In genomic region chr21:16159213-16159970, GRCh38 we compare ENCODE assay signal across 25 cellular contexts.
DNase-seq lines count a peak whose midpoint lies in the region; ATAC-seq, FAIRE-seq and TF ChIP-seq lines count a peak whose summit lies in the region.
"Had no signal": no experiment of that assay in that cellular context is flagged by ENCODE, and none has a peak within 500 bp of the region (broad histone marks: within the 10 kb centered on the region; RNA-seq: fewer than 3 reads in every experiment).

No MANE protein-coding gene starts in this region.

- H3K9me3 Mint-ChIP-seq in chondrocyte (ENCODE audit: low read depth), result no peaks in the 10 kb centered on the region
- H3K9me3 Mint-ChIP-seq in activated naive CD4-positive, alpha-beta T cell treated with anti-CD3 and anti-CD28 coated beads, Interleukin-2, amount 50 U/mL, for 72 hours, result no peaks in the 10 kb centered on the region
- H3K9me3 Mint-ChIP-seq: activated T-cell treated with anti-CD3 and anti-CD28 coated beads, Interleukin-2, amount 50 U/mL, for 24 hours; nephron progenitor cell had no signal

- H3K9ac ChIP-seq in IMR-90 (ENCODE audit: low read depth, low read length) (no peak overlapping the region), neuronal stem cell (ENCODE audit: low read depth, low read length, poor library complexity) (no peak overlapping the region), SK-N-SH (no peak overlapping the region)

- 29% methylated on average over 5 of the region's 5 CpGs for WGBS in A549 (ENCODE audit: missing lambda C conversion rate)
- no CpG with 5 or more reads among the region's 5 CpGs for WGBS in IMR-90 (ENCODE audit: extremely low coverage in 2 of 2, insufficient read length in 1 of 2), 2 experiments
- WGBS in neuronal stem cell (ENCODE audit: extremely low coverage in 2 of 2, insufficient read length in 2 of 2, insufficient replicate concordance in 1 of 2), 2 donors, result no CpG with 5 or more reads among the region's 5 CpGs
- 50% methylated on average over 5 of the region's 5 CpGs for WGBS in SK-N-SH (ENCODE audit: low lambda C conversion rate)

- no peaks in the 10 kb centered on the region for H3K9me3 ChIP-seq in A549
- no peaks in the 10 kb centered on the region for H3K9me3 ChIP-seq in IMR-90 (ENCODE audit: control insufficient read depth, insufficient read depth, low read length)
- no peaks in the 10 kb centered on the region for H3K9me3 ChIP-seq in neuronal stem cell (replicated peaks in 1 of 2; ENCODE audit: control insufficient read depth in 2 of 2, insufficient read depth in 1 of 2, low read depth in 1 of 2, low read length in 2 of 2)
- no peaks in the 10 kb centered on the region for H3K9me3 ChIP-seq in SK-N-SH
- H3K9me3 ChIP-seq: HAP-1, lower lobe of right lung, SJSA1, stomach had no signal

- H3K36me3 ChIP-seq in IMR-90 (ENCODE audit: control insufficient read depth, insufficient read depth, low read length) (no peaks in the 10 kb centered on the region), neuronal stem cell (replicated peaks in 1 of 2; ENCODE audit: control insufficient read depth in 2 of 2, insufficient read depth in 2 of 2, low read length in 2 of 2) (no peaks in the 10 kb centered on the region), SK-N-SH (replicated peaks in 1 of 2; ENCODE audit: control insufficient read depth in 1 of 2, insufficient read depth in 2 of 2, low read length in 1 of 2) (no peaks in the 10 kb centered on the region)
- H3K36me3 ChIP-seq: HAP-1, lower lobe of right lung, SJSA1, stomach had no signal

- intact Hi-C loops in IMR-90 (cut with micrococcal nuclease), result no loop called here

- TF ChIP-seq POLR2A in A549 (IDR thresholded peaks at IDR 0.05; ENCODE audit: low read length) (no peak), IMR-90 (IDR thresholded peaks at IDR 0.05; ENCODE audit: low read depth, low read length) (no peak)

- H3K4me3 ChIP-seq in A549, result no peak overlapping the region; the same call in 2 of the 3 replicates
- no peak overlapping the region for H3K4me3 ChIP-seq in IMR-90 (ENCODE audit: insufficient read depth, low read depth, low read length)
- H3K4me3 ChIP-seq in neuronal stem cell (ENCODE audit: low read length in 2 of 2), result no peak overlapping the region
- H3K4me3 ChIP-seq in SK-N-SH (ENCODE audit: low read depth in 2 of 2, low read length in 1 of 2), result no peak overlapping the region
- H3K4me3 ChIP-seq: dorsolateral prefrontal cortex, HAP-1, lower lobe of right lung, SJSA1, stomach had no signal

- no TSS peak for BruUV-seq in IMR-90 (replicated peaks; lab: Mats Ljungman, UMichigan)

- peaks cover 15% of the 10 kb centered on the region; the same call in 2 of the 3 replicates for H3K4me1 ChIP-seq in A549
- peaks cover 3% of the 10 kb centered on the region; the same call in 1 of the 2 replicates for H3K4me1 ChIP-seq in IMR-90 (ENCODE audit: control insufficient read depth, insufficient read depth, low read length)
- peaks cover 0 to 1% of the 10 kb centered on the region in 2 donors for H3K4me1 ChIP-seq in neuronal stem cell (ENCODE audit: control insufficient read depth in 2 of 2, insufficient read depth in 1 of 2, low read depth in 1 of 2, low read length in 2 of 2)
- H3K4me1 ChIP-seq in SK-N-SH (ENCODE audit: control insufficient read depth in 1 of 2, insufficient read depth in 2 of 2, low read depth in 1 of 2, low read length in 1 of 2), result no peaks in the 10 kb centered on the region
- H3K4me1 ChIP-seq: lower lobe of right lung, SJSA1, stomach had no signal

- no peaks in the 10 kb centered on the region for H3K36me3 Mint-ChIP-seq in chondrocyte (ENCODE audit: low read depth)
- no peaks in the 10 kb centered on the region for H3K36me3 Mint-ChIP-seq in activated naive CD4-positive, alpha-beta T cell treated with anti-CD3 and anti-CD28 coated beads, Interleukin-2, amount 50 U/mL, for 72 hours

- 0 out of 2 replicates have a peak overlapping the region, but pooled peaks have one; percentile 42 for H2BK20ac ChIP-seq in IMR-90 (ENCODE audit: low read depth, low read length)

- no peak overlapping the region for H4K91ac ChIP-seq in IMR-90 (ENCODE audit: insufficient read depth, low read depth, low read length)
- no peak overlapping the region for H4K91ac ChIP-seq in neuronal stem cell (ENCODE audit: low read depth, low read length, poor library complexity)

- H2BK15ac ChIP-seq in IMR-90 (ENCODE audit: low read depth, low read length), result no peak overlapping the region
- H2BK15ac ChIP-seq in neuronal stem cell (ENCODE audit: low read length), result no peak overlapping the region

- H4K8ac ChIP-seq in IMR-90 (ENCODE audit: low read depth in 2 of 2, low read length in 2 of 2), result no peak overlapping the region
- no peak overlapping the region for H4K8ac ChIP-seq in neuronal stem cell (ENCODE audit: low read depth, low read length)

- H3K18ac ChIP-seq in IMR-90 (ENCODE audit: low read depth, low read length), result peak overlapping the region; percentile 93; the same call in 1 of the 2 replicates
- no peak overlapping the region for H3K18ac ChIP-seq in neuronal stem cell (ENCODE audit: low read length)

- H2BK12ac ChIP-seq in neuronal stem cell (ENCODE audit: low read length), result no peak overlapping the region

- H3K4ac ChIP-seq in IMR-90 (ENCODE audit: low read depth, low read length) (no peak overlapping the region), neuronal stem cell (ENCODE audit: low read length) (no peak overlapping the region)

- H4K20me1 ChIP-seq in IMR-90 (ENCODE audit: insufficient read depth, low read length), result no peaks in the 10 kb centered on the region
- no peaks in the 10 kb centered on the region for H4K20me1 ChIP-seq in SK-N-SH (ENCODE audit: insufficient read depth)

- H3K27ac Mint-ChIP-seq in chondrocyte (ENCODE audit: unreplicated experiment), result peak overlapping the region; percentile 3
- H3K27ac Mint-ChIP-seq in activated naive CD4-positive, alpha-beta T cell treated with anti-CD3 and anti-CD28 coated beads, Interleukin-2, amount 50 U/mL, for 72 hours, result no peak overlapping the region
- H3K27ac Mint-ChIP-seq: activated T-cell treated with anti-CD3 and anti-CD28 coated beads, Interleukin-2, amount 50 U/mL, for 24 hours; nephron progenitor cell had no signal

- no peaks in the 10 kb centered on the region for H3F3A ChIP-seq in SK-N-SH (replicated peaks; ENCODE audit: insufficient read depth)

- TF ChIP-seq RAD21 in A549 (conservative IDR thresholded peaks at IDR 0.05 in 1 of 2, IDR thresholded peaks at IDR 0.05 in 1 of 2) (no peak), IMR-90 (IDR thresholded peaks at IDR 0.05; ENCODE audit: low read length) (no peak), SK-N-SH (IDR thresholded peaks at IDR 0.05; ENCODE audit: low read length) (no peak)

- dilution Hi-C loops in IMR-90 (cut with HindIII; ENCODE audit: low sequenced_read_pairs, unreplicated experiment), result no loop called here

- no peak for FAIRE-seq in A549 (lab: Jason Lieb, UNC)

- H3K79me1 ChIP-seq in IMR-90 (ENCODE audit: low read depth in 1 of 2, low read length in 2 of 2), result no peaks in the 10 kb centered on the region
- no peaks in the 10 kb centered on the region for H3K79me1 ChIP-seq in neuronal stem cell (ENCODE audit: low read depth, low read length)

- TF ChIP-seq EP300 in A549 (IDR thresholded peaks at IDR 0.05) (no peak), SK-N-SH (IDR thresholded peaks at IDR 0.05; ENCODE audit: borderline replicate concordance in 1 of 2, low read depth in 1 of 2, low read length in 1 of 2) (no peak)

- POLR2A ChIA-PET in A549 (lab: Yijun Ruan, JAX) (no interaction called here), IMR-90 (lab: Charles Lee; ENCODE audit: unreplicated experiment) (no interaction called here), SK-N-SH (lab: Yijun Ruan, JAX) (no interaction called here)

- in situ Hi-C loops in IMR-90 (cut with MboI; ENCODE audit: low sequenced_read_pairs), result no loop called here

- no peak overlapping the region for H2BK5ac ChIP-seq in IMR-90 (ENCODE audit: low read depth, low read length, poor library complexity, severe bottlenecking)
- no peak overlapping the region for H2BK5ac ChIP-seq in neuronal stem cell (ENCODE audit: low read length)

- no peaks in the 10 kb centered on the region for H3K27me3 ChIP-seq in IMR-90 (ENCODE audit: control insufficient read depth, insufficient read depth, low read length)
- no peaks in the 10 kb centered on the region for H3K27me3 ChIP-seq in neuronal stem cell (ENCODE audit: control insufficient read depth in 3 of 3, insufficient read depth in 3 of 3, low read depth in 1 of 3, low read length in 3 of 3)
- H3K27me3 ChIP-seq in SK-N-SH (ENCODE audit: insufficient read depth), result no peaks in the 10 kb centered on the region
- H3K27me3 ChIP-seq: dorsolateral prefrontal cortex, SJSA1, stomach had no signal

- TF ChIP-seq CTCF in A549 (IDR thresholded peaks at IDR 0.05), result no peak
- TF ChIP-seq CTCF in IMR-90 (conservative IDR thresholded peaks at IDR 0.05; ENCODE audit: low read depth, low read length), result no peak
- TF ChIP-seq CTCF in chondrocyte (IDR thresholded peaks at IDR 0.05), result no peak
- TF ChIP-seq CTCF in SK-N-SH (IDR thresholded peaks at IDR 0.05), result no peak

- peak in 1 of 2 experiments; percentile 40 for DNase-seq in A549 (ENCODE audit: low read depth in 1 of 2, low spot score in 1 of 2)
- peak; percentile 77 for DNase-seq in IMR-90
- DNase-seq in chondrocyte (ENCODE audit: low spot score), result no peak
- DNase-seq in neuronal stem cell (ENCODE audit: low spot score), result no peak
- DNase-seq in activated naive CD4-positive, alpha-beta T cell treated with anti-CD3 and anti-CD28 coated beads, Interleukin-2, amount 50 U/mL, for 72 hours (ENCODE audit: low spot score in 2 of 2), result no peak
- no peak for DNase-seq in SK-N-SH
- no peak for DNase-seq in anterior cingulate cortex (lab: John Stamatoyannopoulos, UW)
- DNase-seq: ACHN; activated CD4-positive, alpha-beta T cell treated with anti-CD3 and anti-CD28 coated beads for 4 hours; activated T-cell treated with anti-CD3 and anti-CD28 coated beads, Interleukin-2, amount 50 U/mL, for 24 hours; amygdala; dorsolateral prefrontal cortex; lower lobe of right lung; NCI-H1092 treated with DMSO at 0.1 percent for 48 hours; NCI-H1930; NCI-H2227 treated with DMSO at 0.1 percent for 48 hours; nephron progenitor cell; posterior cingulate gyrus; stomach; T-helper 2 cell; trophoblast cell had no signal

- no peaks in the 10 kb centered on the region for H3K9me2 ChIP-seq in SK-N-SH

- H2BK120ac ChIP-seq in IMR-90 (ENCODE audit: low read depth, low read length) (0 out of 2 replicates have a peak overlapping the region, but pooled peaks have one; percentile 24), neuronal stem cell (ENCODE audit: low read depth, low read length) (no peak overlapping the region)

- no peak overlapping the region for H3K4me3 Mint-ChIP-seq in chondrocyte (ENCODE audit: unreplicated experiment)
- H3K4me3 Mint-ChIP-seq: activated T-cell treated with anti-CD3 and anti-CD28 coated beads, Interleukin-2, amount 50 U/mL, for 24 hours; nephron progenitor cell had no signal

- H3K4me1 Mint-ChIP-seq in chondrocyte (ENCODE audit: low read depth), result peaks cover 11% of the 10 kb centered on the region

- H3K4me2 ChIP-seq in A549 (peak overlapping the region; percentile 73), IMR-90 (ENCODE audit: low read depth, low read length) (peak overlapping the region; percentile 50; the same call in 1 of the 2 replicates), neuronal stem cell (ENCODE audit: insufficient read depth, low read length, poor library complexity, severe bottlenecking) (no peak overlapping the region), SK-N-SH (no peak overlapping the region)

- H2AK9ac ChIP-seq in IMR-90 (replicated peaks; ENCODE audit: low read depth, low read length, poor library complexity), result no peak overlapping the region

- no peaks in the 10 kb centered on the region for H3K27me3 Mint-ChIP-seq in chondrocyte (ENCODE audit: low read depth)
- H3K27me3 Mint-ChIP-seq: activated T-cell treated with anti-CD3 and anti-CD28 coated beads, Interleukin-2, amount 50 U/mL, for 24 hours had no signal

- H3K23ac ChIP-seq in IMR-90 (ENCODE audit: low read depth, low read length) (no peak overlapping the region), neuronal stem cell (ENCODE audit: low read depth, low read length, poor library complexity) (no peak overlapping the region)

- H2AK5ac ChIP-seq in IMR-90 (ENCODE audit: low read depth, low read length), result peak overlapping the region; percentile 25; the same call in 1 of the 2 replicates
- H2AK5ac ChIP-seq in neuronal stem cell (ENCODE audit: low read depth, low read length), result no peak overlapping the region

- H2AFZ ChIP-seq in IMR-90 (replicated peaks; ENCODE audit: low read length, poor library complexity) (no peak overlapping the region), neuronal stem cell (ENCODE audit: low read length) (peak overlapping the region; percentile 1), SK-N-SH (ENCODE audit: low read depth) (no peak overlapping the region)

- CTCF ChIA-PET in A549 (lab: Yijun Ruan, JAX), result interaction anchor here (1.7 kb wide), 1 partner anchor 76 kb away, joined by 5 read pairs; no protein-coding TSS in a partner anchor
- CTCF ChIA-PET in IMR-90 (lab: Yijun Ruan, JAX), result no interaction called here
- CTCF ChIA-PET in SK-N-SH (lab: Yijun Ruan, JAX), result interaction anchor here (1.2 kb wide), 1 partner anchor 106 kb away, joined by 3 read pairs; no protein-coding TSS in a partner anchor

- no peaks in the 10 kb centered on the region for H3K9me1 ChIP-seq in IMR-90 (ENCODE audit: insufficient read depth, low read length)

- peak overlapping the region; percentile 31; the same call in 1 of the 2 replicates for H4K5ac ChIP-seq in IMR-90 (ENCODE audit: low read depth, low read length)

- no peak overlapping the region for H3K14ac ChIP-seq in IMR-90 (replicated peaks; ENCODE audit: low read depth, low read length)
- no peak overlapping the region for H3K14ac ChIP-seq in neuronal stem cell (ENCODE audit: low read length)

- H3K27ac ChIP-seq in A549 (peak overlapping the region; percentile 51 to 61; a peak in 4 of 6 replicates), IMR-90 (ENCODE audit: insufficient read depth, low read length) (peak overlapping the region; percentile 27; the same call in 1 of the 2 replicates), neuronal stem cell (replicated peaks; ENCODE audit: low read length) (no peak overlapping the region), SK-N-SH (ENCODE audit: low read depth in 2 of 2, low read length in 1 of 2) (no peak overlapping the region)
- H3K27ac ChIP-seq: C4-2B, lower lobe of right lung, SJSA1, stomach had no signal

- no peaks in the 10 kb centered on the region for H3K79me2 ChIP-seq in SK-N-SH (ENCODE audit: insufficient read depth)

- ATAC-seq in A549, result peak; percentile 24 to 63; a peak in 4 of 6 replicates
- ATAC-seq in IMR-90 (ENCODE audit: low read depth), result peak; percentile 80
- no peak for ATAC-seq in activated naive CD4-positive, alpha-beta T cell treated with anti-CD3 and anti-CD28 coated beads, Interleukin-2, amount 50 U/mL, for 72 hours
- ATAC-seq in HG03457 (IDR thresholded peaks at IDR 0.05; ENCODE audit: unreplicated experiment), result no peak
- ATAC-seq: lower lobe of right lung had no signal

- no peak overlapping the region for H3K56ac ChIP-seq in IMR-90 (ENCODE audit: extremely low read depth, insufficient read depth, low read length)

Comparison
In these comparisons a context has a peak if more than half of its experiments do, and no peak if none do; other contexts are left out.
1. ATAC-seq: peak in A549 (2 of 2) and IMR-90 (single experiment); none in activated naive CD4-positive, alpha-beta T cell treated with anti-CD3 and anti-CD28 coated beads, Interleukin-2, amount 50 U/mL, for 72 hours (0 of 2) and HG03457 (single experiment).
2. H3K27ac ChIP-seq: peak in A549 (2 of 2) and IMR-90 (single experiment); none in neuronal stem cell (single experiment) and SK-N-SH (0 of 2).
3. H3K4me2 ChIP-seq: peak in A549 (single experiment) and IMR-90 (single experiment); none in neuronal stem cell (single experiment) and SK-N-SH (single experiment).